ENCODE assay signal across 1 cellular context in the genomic region with DNA sequence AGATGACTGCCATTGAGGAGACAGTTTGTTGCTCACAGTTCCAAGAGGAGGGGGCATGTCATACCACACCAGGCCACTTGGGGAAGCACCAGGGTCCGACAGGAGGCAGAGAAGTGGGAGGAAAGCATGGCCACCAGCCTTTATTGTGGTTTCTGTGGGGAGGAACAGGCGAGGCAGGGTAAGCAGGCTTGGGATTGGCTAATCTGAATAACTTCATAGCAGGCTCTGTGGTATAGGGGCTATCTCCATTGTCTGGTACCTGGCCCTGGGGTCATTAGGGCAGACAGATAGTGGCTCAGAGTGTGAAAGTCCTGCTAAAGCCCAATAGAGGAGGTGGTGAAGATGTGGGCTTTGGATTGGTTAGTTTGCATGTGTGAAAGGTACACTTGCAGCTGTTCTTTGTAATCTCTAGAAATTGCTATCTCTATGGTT.
TF ChIP-seq lines count a peak whose summit lies in the region.

No MANE protein-coding gene starts in this region.

TF ChIP-seq in GM12878, 131 proteins besides CTCF, POLR2A, EP300 and RAD21 (continued from another document and continues in another):
- TF ChIP-seq TBL1XR1 (IDR thresholded peaks at IDR 0.05; ENCODE audit: low read depth, low read length) (no peak), MYB (IDR thresholded peaks at IDR 0.05; ENCODE audit: borderline replicate concordance, low read depth, low read length) (no peak), CBX3 (IDR thresholded peaks at IDR 0.05; ENCODE audit: borderline replicate concordance, low read depth) (no peak), DPF2 (IDR thresholded peaks at IDR 0.05) (no peak), IRF3 (IDR thresholded peaks at IDR 0.05) (no peak), NR2F1 (conservative IDR thresholded peaks at IDR 0.05) (peak; percentile 85), KDM1A (IDR thresholded peaks at IDR 0.05; ENCODE audit: borderline replicate concordance) (no peak), KAT2A (conservative IDR thresholded peaks at IDR 0.05; ENCODE audit: control insufficient read depth, low read depth, low read length) (no peak), ZNF384 (IDR thresholded peaks at IDR 0.05; ENCODE audit: borderline replicate concordance, low read depth, low read length) (no peak), ELK1 (IDR thresholded peaks at IDR 0.05; ENCODE audit: low read depth, low read length) (no peak), BHLHE40 (IDR thresholded peaks at IDR 0.05; ENCODE audit: borderline replicate concordance in 1 of 2, low read depth in 2 of 2, low read length in 1 of 2) (peak in 1 of 2 experiments; percentile 17; a peak in 1 of 4 replicates), RUNX3 (IDR thresholded peaks at IDR 0.05; ENCODE audit: low read length) (peak; percentile 93), BMI1 (IDR thresholded peaks at IDR 0.05; ENCODE audit: borderline replicate concordance) (no peak), IKZF2 (IDR thresholded peaks at IDR 0.05) (peak in 1 of 2 experiments; percentile 19; a peak in 1 of 4 replicates), PAX5 (IDR thresholded peaks at IDR 0.05; ENCODE audit: borderline replicate concordance, low read depth, low read length) (no peak), CREB1 (IDR thresholded peaks at IDR 0.05; ENCODE audit: low read depth) (no peak), SUZ12 (IDR thresholded peaks at IDR 0.05; ENCODE audit: unreplicated experiment) (no peak), NFIC (IDR thresholded peaks at IDR 0.05; ENCODE audit: low read depth, low read length) (no peak), TCF7 (IDR thresholded peaks at IDR 0.05; ENCODE audit: borderline replicate concordance) (peak; percentile 81), MEF2A (IDR thresholded peaks at IDR 0.05; ENCODE audit: insufficient read depth, low read depth, low read length) (no peak), NFYA (IDR thresholded peaks at IDR 0.05; ENCODE audit: borderline replicate concordance, low read depth, low read length) (no peak), HDAC6 (IDR thresholded peaks at IDR 0.05; ENCODE audit: unreplicated experiment) (no peak), CHD1 (IDR thresholded peaks at IDR 0.05; ENCODE audit: low read depth, low read length) (no peak), ZBED1 (IDR thresholded peaks at IDR 0.05; ENCODE audit: borderline replicate concordance) (no peak), BRCA1 (IDR thresholded peaks at IDR 0.05; ENCODE audit: low read depth, low read length) (no peak), CBFB (IDR thresholded peaks at IDR 0.05; ENCODE audit: low read depth) (peak; percentile 71; the same call in 1 of the 2 replicates), JUND (IDR thresholded peaks at IDR 0.05; ENCODE audit: low read depth, low read length) (no peak), POLR2AphosphoS2 (IDR thresholded peaks at IDR 0.05; ENCODE audit: low read depth, low read length) (no peak), MTA2 (IDR thresholded peaks at IDR 0.05; ENCODE audit: low read depth) (0 out of 2 replicates have a peak, but pooled peaks have one; percentile 32), ZNF207 (IDR thresholded peaks at IDR 0.05; ENCODE audit: borderline replicate concordance) (no peak), NFXL1 (IDR thresholded peaks at IDR 0.05; ENCODE audit: borderline replicate concordance) (no peak), KLF5 (IDR thresholded peaks at IDR 0.05; ENCODE audit: partially characterized antibody) (no peak), IKZF1 (conservative IDR thresholded peaks at IDR 0.05) (0 out of 2 replicates have a peak, but pooled peaks have one; percentile 20), RFX5 (IDR thresholded peaks at IDR 0.05; ENCODE audit: low read depth, low read length) (no peak), SMAD5 (IDR thresholded peaks at IDR 0.05; ENCODE audit: low read depth) (no peak), NBN (IDR thresholded peaks at IDR 0.05) (no peak), ESRRA (IDR thresholded peaks at IDR 0.05; ENCODE audit: low read length) (no peak)
- TF ChIP-seq, protein P1, sequence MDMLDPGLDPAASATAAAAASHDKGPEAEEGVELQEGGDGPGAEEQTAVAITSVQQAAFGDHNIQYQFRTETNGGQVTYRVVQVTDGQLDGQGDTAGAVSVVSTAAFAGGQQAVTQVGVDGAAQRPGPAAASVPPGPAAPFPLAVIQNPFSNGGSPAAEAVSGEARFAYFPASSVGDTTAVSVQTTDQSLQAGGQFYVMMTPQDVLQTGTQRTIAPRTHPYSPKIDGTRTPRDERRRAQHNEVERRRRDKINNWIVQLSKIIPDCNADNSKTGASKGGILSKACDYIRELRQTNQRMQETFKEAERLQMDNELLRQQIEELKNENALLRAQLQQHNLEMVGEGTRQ (IDR thresholded peaks at IDR 0.05; ENCODE audit: borderline replicate concordance, low read depth, low read length): no peak
- TF ChIP-seq, protein P2, sequence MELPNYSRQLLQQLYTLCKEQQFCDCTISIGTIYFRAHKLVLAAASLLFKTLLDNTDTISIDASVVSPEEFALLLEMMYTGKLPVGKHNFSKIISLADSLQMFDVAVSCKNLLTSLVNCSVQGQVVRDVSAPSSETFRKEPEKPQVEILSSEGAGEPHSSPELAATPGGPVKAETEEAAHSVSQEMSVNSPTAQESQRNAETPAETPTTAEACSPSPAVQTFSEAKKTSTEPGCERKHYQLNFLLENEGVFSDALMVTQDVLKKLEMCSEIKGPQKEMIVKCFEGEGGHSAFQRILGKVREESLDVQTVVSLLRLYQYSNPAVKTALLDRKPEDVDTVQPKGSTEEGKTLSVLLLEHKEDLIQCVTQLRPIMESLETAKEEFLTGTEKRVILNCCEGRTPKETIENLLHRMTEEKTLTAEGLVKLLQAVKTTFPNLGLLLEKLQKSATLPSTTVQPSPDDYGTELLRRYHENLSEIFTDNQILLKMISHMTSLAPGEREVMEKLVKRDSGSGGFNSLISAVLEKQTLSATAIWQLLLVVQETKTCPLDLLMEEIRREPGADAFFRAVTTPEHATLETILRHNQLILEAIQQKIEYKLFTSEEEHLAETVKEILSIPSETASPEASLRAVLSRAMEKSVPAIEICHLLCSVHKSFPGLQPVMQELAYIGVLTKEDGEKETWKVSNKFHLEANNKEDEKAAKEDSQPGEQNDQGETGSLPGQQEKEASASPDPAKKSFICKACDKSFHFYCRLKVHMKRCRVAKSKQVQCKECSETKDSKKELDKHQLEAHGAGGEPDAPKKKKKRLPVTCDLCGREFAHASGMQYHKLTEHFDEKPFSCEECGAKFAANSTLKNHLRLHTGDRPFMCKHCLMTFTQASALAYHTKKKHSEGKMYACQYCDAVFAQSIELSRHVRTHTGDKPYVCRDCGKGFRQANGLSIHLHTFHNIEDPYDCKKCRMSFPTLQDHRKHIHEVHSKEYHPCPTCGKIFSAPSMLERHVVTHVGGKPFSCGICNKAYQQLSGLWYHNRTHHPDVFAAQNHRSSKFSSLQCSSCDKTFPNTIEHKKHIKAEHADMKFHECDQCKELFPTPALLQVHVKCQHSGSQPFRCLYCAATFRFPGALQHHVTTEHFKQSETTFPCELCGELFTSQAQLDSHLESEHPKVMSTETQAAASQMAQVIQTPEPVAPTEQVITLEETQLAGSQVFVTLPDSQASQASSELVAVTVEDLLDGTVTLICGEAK (IDR thresholded peaks at IDR 0.05; ENCODE audit: borderline replicate concordance): no peak
- TF ChIP-seq, protein P3, sequence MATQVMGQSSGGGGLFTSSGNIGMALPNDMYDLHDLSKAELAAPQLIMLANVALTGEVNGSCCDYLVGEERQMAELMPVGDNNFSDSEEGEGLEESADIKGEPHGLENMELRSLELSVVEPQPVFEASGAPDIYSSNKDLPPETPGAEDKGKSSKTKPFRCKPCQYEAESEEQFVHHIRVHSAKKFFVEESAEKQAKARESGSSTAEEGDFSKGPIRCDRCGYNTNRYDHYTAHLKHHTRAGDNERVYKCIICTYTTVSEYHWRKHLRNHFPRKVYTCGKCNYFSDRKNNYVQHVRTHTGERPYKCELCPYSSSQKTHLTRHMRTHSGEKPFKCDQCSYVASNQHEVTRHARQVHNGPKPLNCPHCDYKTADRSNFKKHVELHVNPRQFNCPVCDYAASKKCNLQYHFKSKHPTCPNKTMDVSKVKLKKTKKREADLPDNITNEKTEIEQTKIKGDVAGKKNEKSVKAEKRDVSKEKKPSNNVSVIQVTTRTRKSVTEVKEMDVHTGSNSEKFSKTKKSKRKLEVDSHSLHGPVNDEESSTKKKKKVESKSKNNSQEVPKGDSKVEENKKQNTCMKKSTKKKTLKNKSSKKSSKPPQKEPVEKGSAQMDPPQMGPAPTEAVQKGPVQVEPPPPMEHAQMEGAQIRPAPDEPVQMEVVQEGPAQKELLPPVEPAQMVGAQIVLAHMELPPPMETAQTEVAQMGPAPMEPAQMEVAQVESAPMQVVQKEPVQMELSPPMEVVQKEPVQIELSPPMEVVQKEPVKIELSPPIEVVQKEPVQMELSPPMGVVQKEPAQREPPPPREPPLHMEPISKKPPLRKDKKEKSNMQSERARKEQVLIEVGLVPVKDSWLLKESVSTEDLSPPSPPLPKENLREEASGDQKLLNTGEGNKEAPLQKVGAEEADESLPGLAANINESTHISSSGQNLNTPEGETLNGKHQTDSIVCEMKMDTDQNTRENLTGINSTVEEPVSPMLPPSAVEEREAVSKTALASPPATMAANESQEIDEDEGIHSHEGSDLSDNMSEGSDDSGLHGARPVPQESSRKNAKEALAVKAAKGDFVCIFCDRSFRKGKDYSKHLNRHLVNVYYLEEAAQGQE (IDR thresholded peaks at IDR 0.05; ENCODE audit: low read depth, low read length): no peak
- TF ChIP-seq, protein P4, sequence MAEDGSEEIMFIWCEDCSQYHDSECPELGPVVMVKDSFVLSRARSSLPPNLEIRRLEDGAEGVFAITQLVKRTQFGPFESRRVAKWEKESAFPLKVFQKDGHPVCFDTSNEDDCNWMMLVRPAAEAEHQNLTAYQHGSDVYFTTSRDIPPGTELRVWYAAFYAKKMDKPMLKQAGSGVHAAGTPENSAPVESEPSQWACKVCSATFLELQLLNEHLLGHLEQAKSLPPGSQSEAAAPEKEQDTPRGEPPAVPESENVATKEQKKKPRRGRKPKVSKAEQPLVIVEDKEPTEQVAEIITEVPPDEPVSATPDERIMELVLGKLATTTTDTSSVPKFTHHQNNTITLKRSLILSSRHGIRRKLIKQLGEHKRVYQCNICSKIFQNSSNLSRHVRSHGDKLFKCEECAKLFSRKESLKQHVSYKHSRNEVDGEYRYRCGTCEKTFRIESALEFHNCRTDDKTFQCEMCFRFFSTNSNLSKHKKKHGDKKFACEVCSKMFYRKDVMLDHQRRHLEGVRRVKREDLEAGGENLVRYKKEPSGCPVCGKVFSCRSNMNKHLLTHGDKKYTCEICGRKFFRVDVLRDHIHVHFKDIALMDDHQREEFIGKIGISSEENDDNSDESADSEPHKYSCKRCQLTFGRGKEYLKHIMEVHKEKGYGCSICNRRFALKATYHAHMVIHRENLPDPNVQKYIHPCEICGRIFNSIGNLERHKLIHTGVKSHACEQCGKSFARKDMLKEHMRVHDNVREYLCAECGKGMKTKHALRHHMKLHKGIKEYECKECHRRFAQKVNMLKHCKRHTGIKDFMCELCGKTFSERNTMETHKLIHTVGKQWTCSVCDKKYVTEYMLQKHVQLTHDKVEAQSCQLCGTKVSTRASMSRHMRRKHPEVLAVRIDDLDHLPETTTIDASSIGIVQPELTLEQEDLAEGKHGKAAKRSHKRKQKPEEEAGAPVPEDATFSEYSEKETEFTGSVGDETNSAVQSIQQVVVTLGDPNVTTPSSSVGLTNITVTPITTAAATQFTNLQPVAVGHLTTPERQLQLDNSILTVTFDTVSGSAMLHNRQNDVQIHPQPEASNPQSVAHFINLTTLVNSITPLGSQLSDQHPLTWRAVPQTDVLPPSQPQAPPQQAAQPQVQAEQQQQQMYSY (CRISPR knock-in tag; IDR thresholded peaks at IDR 0.05): no peak
- TF ChIP-seq, protein P5, sequence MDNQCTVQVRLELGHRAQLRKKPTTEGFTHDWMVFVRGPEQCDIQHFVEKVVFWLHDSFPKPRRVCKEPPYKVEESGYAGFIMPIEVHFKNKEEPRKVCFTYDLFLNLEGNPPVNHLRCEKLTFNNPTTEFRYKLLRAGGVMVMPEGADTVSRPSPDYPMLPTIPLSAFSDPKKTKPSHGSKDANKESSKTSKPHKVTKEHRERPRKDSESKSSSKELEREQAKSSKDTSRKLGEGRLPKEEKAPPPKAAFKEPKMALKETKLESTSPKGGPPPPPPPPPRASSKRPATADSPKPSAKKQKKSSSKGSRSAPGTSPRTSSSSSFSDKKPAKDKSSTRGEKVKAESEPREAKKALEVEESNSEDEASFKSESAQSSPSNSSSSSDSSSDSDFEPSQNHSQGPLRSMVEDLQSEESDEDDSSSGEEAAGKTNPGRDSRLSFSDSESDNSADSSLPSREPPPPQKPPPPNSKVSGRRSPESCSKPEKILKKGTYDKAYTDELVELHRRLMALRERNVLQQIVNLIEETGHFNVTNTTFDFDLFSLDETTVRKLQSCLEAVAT (IDR thresholded peaks at IDR 0.05): peak; percentile 62; the same call in 1 of the 2 replicates
